21 cellular contexts compared by ENCODE assay signal in the genomic region with DNA sequence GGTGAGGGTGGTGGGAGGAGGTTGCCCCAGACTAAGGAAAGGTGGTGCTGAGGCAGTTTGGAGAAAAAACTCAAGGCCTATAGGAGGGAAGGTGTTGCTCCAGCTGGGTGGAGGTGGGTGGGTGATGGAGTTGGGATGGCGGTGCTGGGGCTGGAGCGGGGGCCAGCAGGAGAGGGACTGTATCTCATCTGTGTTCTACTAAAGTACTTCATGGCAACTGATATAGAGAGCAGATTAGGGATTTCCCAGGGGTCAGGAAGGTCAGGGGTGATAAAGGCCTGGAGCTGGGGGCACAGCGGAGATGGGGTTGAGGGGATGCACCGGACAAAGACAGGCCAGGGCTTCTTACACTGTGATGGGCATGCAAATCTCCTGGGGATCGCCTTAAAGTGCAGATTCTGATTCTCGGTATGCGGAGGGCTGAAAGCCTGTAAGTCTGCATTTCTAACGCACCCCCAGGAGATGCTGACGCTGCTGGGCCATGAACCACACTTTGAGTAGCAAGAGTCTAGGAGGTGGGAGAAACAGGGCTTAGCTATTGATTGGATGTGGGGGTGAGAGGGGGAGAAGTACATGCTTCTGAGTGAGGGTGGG. TPM values are rescaled to one million over a fixed set of nuclear protein-coding genes. Genes with fewer than 3 reads are reported as not detected.
DNase-seq lines count a peak whose midpoint lies in the region; ATAC-seq and TF ChIP-seq lines count a peak whose summit lies in the region.
"Had no signal": no experiment of that assay in that cellular context is flagged by ENCODE, and none has a peak within 500 bp of the region (broad histone marks: within the 10 kb centered on the region; RNA-seq: fewer than 3 reads in every experiment).

No MANE protein-coding gene starts in this region.

- peak overlapping the region; percentile 51 for H3K4me3 Mint-ChIP-seq in glutamatergic neuron (ENCODE audit: unreplicated experiment)
- H3K4me3 Mint-ChIP-seq: CD4-positive, alpha-beta memory T cell had no signal

- no peak overlapping the region for H3K27ac ChIP-seq in aorta (ENCODE audit: low read depth in 1 of 2, low read length in 2 of 2)
- H3K27ac ChIP-seq: BLaER1 had no signal

- no peaks in the 10 kb centered on the region for H3K9me3 ChIP-seq in aorta (ENCODE audit: control insufficient read depth, low read length)
- H3K9me3 ChIP-seq: BLaER1 had no signal

- 93 to 97% methylated on average over 9 of the region's 9 CpGs for WGBS in aorta, 2 donors

- intact Hi-C loops in left cardiac atrium (cut with DNase I): no loop called here
- intact Hi-C loops in Right ventricle myocardium inferior (cut with DNase I): no loop called here
- intact Hi-C loops in aorta (cut with DNase I): loop anchor here in 1 of 2 donors (10.0 kb wide), 1 partner anchor 55 kb away; no protein-coding TSS in a partner anchor

- DNase-seq in left cardiac atrium: peak; percentile 6
- no peak for DNase-seq in Right ventricle myocardium inferior (ENCODE audit: missing footprints)
- no peak for DNase-seq in glutamatergic neuron
- DNase-seq in retina: peak; percentile 14
- peak; percentile 24 to 33 for DNase-seq in aorta
- DNase-seq in NCI-H82 treated with DMSO at 0.1 percent for 48 hours (lab: John Stamatoyannopoulos, UW; ENCODE audit: unreplicated experiment): no peak
- DNase-seq: CD4-positive, alpha-beta memory T cell; GF-D8; GOT3; NCI-H1092 treated with DMSO at 0.1 percent for 48 hours; NCI-H146; NCI-H2029 treated with DMSO at 0.1 percent for 48 hours; NCI-H2171 treated with DMSO at 0.1 percent for 48 hours; NCI-H446 treated with DMSO at 0.1 percent for 48 hours; SIG-M5 had no signal

- peak overlapping the region; percentile 77 for H3K27ac Mint-ChIP-seq in glutamatergic neuron (ENCODE audit: unreplicated experiment)
- H3K27ac Mint-ChIP-seq: CD4-positive, alpha-beta memory T cell had no signal

- ATAC-seq in left cardiac atrium (no peak), Right ventricle myocardium inferior (no peak), aorta (ENCODE audit: low FRiP score) (no peak), GM19455 (IDR thresholded peaks at IDR 0.05; ENCODE audit: unreplicated experiment) (no peak)
- ATAC-seq: GM12878, K562 had no signal

- TF ChIP-seq CTCF in glutamatergic neuron (IDR thresholded peaks at IDR 0.05; ENCODE audit: partially characterized antibody, unreplicated experiment): no peak

- H3K9me3 Mint-ChIP-seq in glutamatergic neuron (ENCODE audit: unreplicated experiment): peaks cover 16% of the 10 kb centered on the region
- H3K9me3 Mint-ChIP-seq: CD4-positive, alpha-beta memory T cell had no signal

- peaks cover 34% of the 10 kb centered on the region for H3K4me1 Mint-ChIP-seq in glutamatergic neuron (ENCODE audit: low read depth, unreplicated experiment)

- no peak overlapping the region for H3K4me3 ChIP-seq in aorta (ENCODE audit: low read length in 2 of 2)
- H3K4me3 ChIP-seq: BLaER1, GM12878, K562 had no signal

- no peaks in the 10 kb centered on the region for H3K27me3 ChIP-seq in aorta (ENCODE audit: control insufficient read depth in 1 of 2, insufficient read depth in 2 of 2, low read length in 1 of 2)
- H3K27me3 ChIP-seq: BLaER1 had no signal

- H3K27me3 Mint-ChIP-seq in glutamatergic neuron (ENCODE audit: unreplicated experiment): peaks cover 10% of the 10 kb centered on the region

- H3K4me1 ChIP-seq in aorta (ENCODE audit: control insufficient read depth in 1 of 2, insufficient read depth in 2 of 2, low read length in 2 of 2): no peaks in the 10 kb centered on the region

- H3K36me3 ChIP-seq in aorta (ENCODE audit: control insufficient read depth in 1 of 2, insufficient read depth in 2 of 2, low read length in 1 of 2): no peaks in the 10 kb centered on the region
- H3K36me3 ChIP-seq: BLaER1 had no signal

- no peaks in the 10 kb centered on the region for H3K36me3 Mint-ChIP-seq in glutamatergic neuron (ENCODE audit: unreplicated experiment)
- H3K36me3 Mint-ChIP-seq: CD4-positive, alpha-beta memory T cell had no signal

RNA-seq across cellular contexts. Expression of gene KLHL40, which starts 4.2 kb away (rescaled TPM):
- total RNA-seq in left cardiac atrium: under 1 TPM in 1 of 2 donors, not detected in 1; 0.86 TPM
- not detected for total RNA-seq in Right ventricle myocardium inferior
- total RNA-seq in glutamatergic neuron (ENCODE audit: unreplicated experiment): 0.44 TPM
- not detected for total RNA-seq in aorta
- polyA plus RNA-seq in aorta: under 1 TPM in 1 of 2 donors, not detected in 1; 0.26 TPM
- total RNA-seq: A673; CD4-positive, alpha-beta memory T cell; GM12878; K562; RPMI7951 had no signal
- polyA plus RNA-seq: CD4-positive, alpha-beta memory T cell; GM12878; K562 had no signal

RNA-seq across cellular contexts. Expression of gene HHATL, which starts 13.1 kb away (rescaled TPM):
- total RNA-seq in left cardiac atrium: 100 to 1,000 TPM; 431 to 706 TPM
- total RNA-seq in Right ventricle myocardium inferior: 440 TPM
- total RNA-seq in glutamatergic neuron (ENCODE audit: unreplicated experiment): 7.6 TPM
- total RNA-seq in aorta: not detected
- 1 to 10 TPM; 1.4 to 1.5 TPM for polyA plus RNA-seq in aorta
- total RNA-seq: A673; CD4-positive, alpha-beta memory T cell; GM12878; K562; RPMI7951 had no signal
- polyA plus RNA-seq: CD4-positive, alpha-beta memory T cell; GM12878; K562 had no signal

RNA-seq across cellular contexts. Expression of gene ZBTB47, which starts 36.0 kb away (rescaled TPM):
- 100 to 1,000 TPM in 1 of 2 donors, 10 to 100 TPM in 1; 68.5 to 108 TPM for total RNA-seq in left cardiac atrium
- total RNA-seq in Right ventricle myocardium inferior: 80.2 TPM
- total RNA-seq in glutamatergic neuron (ENCODE audit: unreplicated experiment): 9.7 TPM
- 10 to 100 TPM; 72.4 to 82.0 TPM for total RNA-seq in aorta
- polyA plus RNA-seq in aorta: 10 to 100 TPM; 42.3 to 77.1 TPM
- polyA plus RNA-seq: CD4-positive, alpha-beta memory T cell had no signal

Comparison
In these comparisons a context has a peak if more than half of its experiments do, and no peak if none do; other contexts are left out.
1. DNase-seq: peak in left cardiac atrium (single experiment), retina (single experiment) and aorta (2 of 2); none in Right ventricle myocardium inferior (single experiment), glutamatergic neuron (single experiment) and NCI-H82 treated with DMSO at 0.1 percent for 48 hours (single experiment).
2. RNA of gene HHATL, which starts 13.1 kb away (total RNA-seq): 431 to 706 TPM in left cardiac atrium and 440 TPM in Right ventricle myocardium inferior (single experiment); 7.6 TPM in glutamatergic neuron (single experiment) and not detected in aorta; every median in the first group is over 10 times any median in the second.